In the genomic region with DNA sequence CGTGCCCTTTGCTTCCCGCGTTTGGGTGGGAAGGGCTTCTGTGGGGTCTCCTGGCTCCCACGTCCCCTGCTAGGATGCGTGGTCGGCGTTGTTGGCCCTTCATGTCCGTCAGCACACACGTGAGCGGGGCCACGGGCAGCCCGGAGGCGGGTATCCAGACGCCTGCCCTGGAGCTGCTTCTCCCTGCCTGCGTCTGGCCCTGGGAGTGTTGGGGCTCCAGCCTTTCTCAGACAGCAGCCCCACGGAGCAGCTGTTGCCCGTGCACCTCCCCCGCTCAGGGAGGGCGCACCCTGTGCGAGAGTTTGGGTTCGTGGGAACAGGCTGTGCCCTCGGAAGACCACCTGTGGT, we compare ENCODE assay signal across 21 cellular contexts. TPM values are rescaled to one million over a fixed set of nuclear protein-coding genes. Genes with fewer than 3 reads are reported as not detected.
A peak's percentile ranks its signal among the peaks of the same experiment; 100 is the strongest.
DNase-seq lines count a peak whose midpoint lies in the region; ATAC-seq, FAIRE-seq and TF ChIP-seq lines count a peak whose summit lies in the region.
"Had no signal": no experiment of that assay in that cellular context is flagged by ENCODE, and none has a peak within 500 bp of the region (broad histone marks: within the 10 kb centered on the region; RNA-seq: fewer than 3 reads in every experiment).

No MANE protein-coding gene starts in this region.

- no peak overlapping the region for H2BK20ac ChIP-seq in H1 (ENCODE audit: low read length)

- TF ChIP-seq POLR2A in H1 (IDR thresholded peaks at IDR 0.05; ENCODE audit: control extremely low read depth in 1 of 2, low read depth in 2 of 2, low read length in 2 of 2) = no peak
- no peak for TF ChIP-seq POLR2A in uterus (IDR thresholded peaks at IDR 0.05)

- no peak for TF ChIP-seq RAD21 in H1 (IDR thresholded peaks at IDR 0.05 in 1 of 2, conservative IDR thresholded peaks at IDR 0.05 in 1 of 2; ENCODE audit: low read depth in 2 of 2, low read length in 2 of 2)

- H4K5ac ChIP-seq in H1 (ENCODE audit: insufficient read length, low read depth, low read length) = no peak overlapping the region

- ATAC-seq in Right ventricle myocardium superior (ENCODE audit: poor library complexity) (no peak), GM18870 (IDR thresholded peaks at IDR 0.05; ENCODE audit: unreplicated experiment) (no peak)

- H3K4me1 ChIP-seq in cardiac muscle cell (ENCODE audit: low read depth) (peaks cover 4% of the 10 kb centered on the region), H1 (replicated peaks in 1 of 4; ENCODE audit: control insufficient read depth in 3 of 4, insufficient read depth in 4 of 4, low read length in 3 of 4) (peaks cover 2 to 9% (median 4%) of the 10 kb centered on the region in 4 experiments; a peak in 4 of 7 replicates), rectal smooth muscle tissue (ENCODE audit: control insufficient read depth, insufficient read depth, low read length) (peaks cover 10% of the 10 kb centered on the region), uterus (peaks cover 6 to 16% of the 10 kb centered on the region in 2 donors)

- H3K79me2 ChIP-seq in H1 (ENCODE audit: control insufficient read depth in 1 of 2, insufficient read depth in 2 of 2, low read length in 2 of 2) = peaks cover 14 to 84% of the 10 kb centered on the region in 2 experiments

- no peak overlapping the region for H3K56ac ChIP-seq in H1 (replicated peaks; ENCODE audit: insufficient read length, low read depth, low read length)

- H4K8ac ChIP-seq in H1 (ENCODE audit: extremely low read depth, insufficient read depth, low read length) = peak overlapping the region; percentile 45; the same call in 1 of the 2 replicates

- no peak overlapping the region for H3K14ac ChIP-seq in H1 (ENCODE audit: insufficient read length)

- H4K91ac ChIP-seq in H1 (replicated peaks; ENCODE audit: insufficient read length, low read length) = no peak overlapping the region

- no peak overlapping the region for H2BK120ac ChIP-seq in H1 (replicated peaks; ENCODE audit: low read depth, low read length)

- FAIRE-seq in H1 (lab: Jason Lieb, UNC) = no peak

- H2AK5ac ChIP-seq in H1 (ENCODE audit: low read depth, low read length) = no peak overlapping the region

- no peak overlapping the region for H3K4me3 ChIP-seq in cardiac muscle cell
- no peak overlapping the region for H3K4me3 ChIP-seq in H1 (ENCODE audit: extremely low read depth in 1 of 4, insufficient read depth in 2 of 4, low read depth in 3 of 4, low read length in 4 of 4)
- no peak overlapping the region for H3K4me3 ChIP-seq in rectal smooth muscle tissue (ENCODE audit: low read length)
- H3K4me3 ChIP-seq in uterus = no peak overlapping the region
- H3K4me3 ChIP-seq: MG63 had no signal

- intact Hi-C loops in Right ventricle myocardium superior (cut with DNase I) (no loop called here), uterus (cut with DNase I; ENCODE audit: low total_unique reads) (no loop called here)

- no peak overlapping the region for H3K18ac ChIP-seq in H1 (ENCODE audit: extremely low read depth, low read length)

- CTCF ChIA-PET in H1 (lab: Charles Lee; ENCODE audit: partially characterized antibody) = interaction anchor here (0.6 to 1.9 kb wide), 8 partner anchors 9 to 102 kb away, joined by 3 to 8 read pairs (median 4); no protein-coding TSS in a partner anchor

- no peak overlapping the region for H3K9ac ChIP-seq in H1 (replicated peaks in 1 of 4; ENCODE audit: extremely low read depth in 1 of 4, low read depth in 3 of 4, low read length in 3 of 4)
- no peak overlapping the region for H3K9ac ChIP-seq in rectal smooth muscle tissue (ENCODE audit: low read length)

- no peak for TF ChIP-seq EP300 in H1 (IDR thresholded peaks at IDR 0.05; ENCODE audit: borderline replicate concordance in 1 of 2, low read depth in 2 of 2, low read length in 2 of 2)

- H2BK15ac ChIP-seq in H1 (ENCODE audit: low read length) = no peak overlapping the region

- no peaks in the 10 kb centered on the region for H3K23me2 ChIP-seq in H1 (ENCODE audit: low read depth, low read length)

- H3K23ac ChIP-seq in H1 (ENCODE audit: insufficient read length) = no peak overlapping the region

- H3K27ac ChIP-seq in cardiac muscle cell (peak overlapping the region; percentile 28), H1 (ENCODE audit: low read depth, low read length) (no peak overlapping the region), rectal smooth muscle tissue (ENCODE audit: low read depth, low read length) (peak overlapping the region; percentile 63), uterus (peak overlapping the region; percentile 3 to 24)
- H3K27ac ChIP-seq: HL-60 had no signal

- H2BK5ac ChIP-seq in H1 (ENCODE audit: low read depth, low read length) = no peak overlapping the region

- H3K27me3 ChIP-seq in cardiac muscle cell = no peaks in the 10 kb centered on the region
- H3K27me3 ChIP-seq in H1 (replicated peaks in 1 of 4; ENCODE audit: control insufficient read depth in 3 of 4, extremely low read depth in 1 of 4, insufficient read depth in 3 of 4, low read length in 3 of 4) = no peaks in the 10 kb centered on the region
- no peaks in the 10 kb centered on the region for H3K27me3 ChIP-seq in rectal smooth muscle tissue (ENCODE audit: control insufficient read depth, insufficient read depth, low read length)
- no peaks in the 10 kb centered on the region for H3K27me3 ChIP-seq in uterus
- H3K27me3 ChIP-seq: MG63 had no signal

- DNase-seq in cardiac muscle cell (ENCODE audit: low read depth in 1 of 2, low spot score in 1 of 2) (no peak), Right ventricle myocardium superior (no peak), H1 (ENCODE audit: low read depth in 1 of 2, low spot score in 2 of 2) (no peak), uterus (no peak), putamen (ENCODE audit: low spot score) (no peak), NCI-H748 (lab: John Stamatoyannopoulos, UW; ENCODE audit: unreplicated experiment) (no peak)
- DNase-seq: AML-193, DMS79 treated with DMSO at 0.1 percent for 48 hours, H7, IMR-90, Kasumi-1, MG63, NCI-H1092 treated with DMSO at 0.1 percent for 48 hours, NCI-H146, NCI-H2081, NCI-H82 had no signal

- H2AFZ ChIP-seq in H1 (ENCODE audit: low read length) = no peak overlapping the region

- H3K36me3 ChIP-seq in cardiac muscle cell = peaks cover 27% of the 10 kb centered on the region
- peaks cover 35 to 92% (median 66%) of the 10 kb centered on the region in 4 experiments for H3K36me3 ChIP-seq in H1 (ENCODE audit: control insufficient read depth in 2 of 4, insufficient read depth in 4 of 4, low read length in 3 of 4)
- H3K36me3 ChIP-seq in rectal smooth muscle tissue (ENCODE audit: control insufficient read depth, insufficient read depth, low read length) = peaks cover 42% of the 10 kb centered on the region
- H3K36me3 ChIP-seq in uterus = no peaks in the 10 kb centered on the region

- POLR2A ChIA-PET in H1 (lab: Charles Lee; ENCODE audit: partially characterized antibody) = interaction anchor here (0.7 to 2.6 kb wide), 8 partner anchors 9 to 45 kb away, joined by 3 to 12 read pairs (median 4); no protein-coding TSS in a partner anchor

- H4K20me1 ChIP-seq in H1 (replicated peaks in 1 of 2; ENCODE audit: control insufficient read depth in 1 of 2, insufficient read depth in 2 of 2, low read length in 2 of 2) = peaks cover 49 to 57% of the 10 kb centered on the region in 2 experiments

- H3K79me1 ChIP-seq in H1 (ENCODE audit: low read depth, low read length) = peaks cover 26% of the 10 kb centered on the region

- H2BK12ac ChIP-seq in H1 (ENCODE audit: low read depth, low read length) = no peak overlapping the region

- WGBS in H1 (ENCODE audit: extremely low coverage in 1 of 2, insufficient coverage in 1 of 2, insufficient read length in 1 of 2, insufficient replicate concordance in 2 of 2, low coverage in 1 of 2, low lambda C conversion rate in 2 of 2, missing lambda C conversion rate in 1 of 2), 2 experiments = 93% methylated on average over 21 of the region's 22 CpGs; no CpG with 5 or more reads in 1 of the 2 experiments

- no peak overlapping the region for H3K4ac ChIP-seq in H1 (replicated peaks; ENCODE audit: insufficient read length, low read depth, low read length)

- H3K4me2 ChIP-seq in H1 (ENCODE audit: insufficient read depth in 1 of 2, low read depth in 2 of 2, low read length in 2 of 2) = no peak overlapping the region

- TF ChIP-seq CTCF in cardiac muscle cell (IDR thresholded peaks at IDR 0.05; ENCODE audit: low read depth, low read length) = no peak
- no peak for TF ChIP-seq CTCF in H1 (IDR thresholded peaks at IDR 0.05; ENCODE audit: control extremely low read depth in 1 of 3, insufficient read depth in 1 of 3, low read depth in 1 of 3, low read length in 3 of 3)
- no peak for TF ChIP-seq CTCF in uterus (IDR thresholded peaks at IDR 0.05)

- H3K9me3 ChIP-seq in cardiac muscle cell (ENCODE audit: low read depth) = no peaks in the 10 kb centered on the region
- no peaks in the 10 kb centered on the region for H3K9me3 ChIP-seq in H1 (ENCODE audit: insufficient read depth in 2 of 2, low read depth in 1 of 2, low read length in 1 of 2)
- no peaks in the 10 kb centered on the region for H3K9me3 ChIP-seq in uterus
- H3K9me3 ChIP-seq: MG63 had no signal

RNA-seq across cellular contexts. Expression of a gene that starts 14.5 kb away (rescaled TPM):
- 103 and 112 TPM in 2 replicates for total RNA-seq in cardiac muscle cell
- 41.8 and 43.0 TPM in 2 replicates for polyA plus RNA-seq in cardiac muscle cell
- total RNA-seq in Right ventricle myocardium superior = 82.9 TPM
- total RNA-seq in H1 (2021; fragmentation: NEBNext Ultra II Directional; extraction: Animal tissue kit (Norgen Biotek cat#: 25700)) = 341 and 343 TPM in 2 replicates
- polyA plus RNA-seq in H1 (2011; rRNA removed) = 79.6 and 139 TPM in 2 replicates
- 146 TPM for polyA plus RNA-seq in H1 (2011; cell fraction: cytosol; rRNA removed)
- 154 TPM for polyA plus RNA-seq in H1 (2011; cell fraction: nucleus; rRNA removed)
- 141 to 222 TPM (median 192 TPM) in 4 replicates for polyA plus RNA-seq in H1 (2012, experiment 1 of 2)
- polyA plus RNA-seq in H1 (2012, experiment 2 of 2) = 169 TPM
- 192 TPM for polyA plus RNA-seq in H1 (2013, experiment 1 of 2)
- polyA plus RNA-seq in H1 (2013, experiment 2 of 2) = 197 TPM
- polyA minus RNA-seq in H1 (2011; rRNA and poly(A)+ RNA removed) = 44.1 and 52.1 TPM in 2 replicates
- polyA minus RNA-seq in H1 (2011; cell fraction: cytosol; rRNA and poly(A)+ RNA removed) = 81.1 TPM
- 59.0 TPM for polyA minus RNA-seq in H1 (2011; cell fraction: nucleus; rRNA and poly(A)+ RNA removed)
- total RNA-seq in uterus = 100 to 1,000 TPM in 1 of 4 donors, 10 to 100 TPM in 1, 1 to 10 TPM in 2; 1.2 to 102 (median 23.8) TPM

RNA-seq across cellular contexts. Expression of a gene that starts 16.3 kb away (rescaled TPM):
- total RNA-seq in cardiac muscle cell (3,563 and 6,817 TPM in 2 replicates), Right ventricle myocardium superior (671 TPM), uterus (1,000 to 10,000 TPM in 3 of 4 donors, 100 to 1,000 TPM in 1; 648 to 5,728 (median 1,854) TPM)
- polyA plus RNA-seq in cardiac muscle cell (1,008 and 1,129 TPM in 2 replicates), H1 (2011; rRNA removed) (3,890 and 4,770 TPM in 2 replicates)
- total RNA-seq in H1 (2021; fragmentation: NEBNext Ultra II Directional; extraction: Animal tissue kit (Norgen Biotek cat#: 25700)) = 1,562 and 1,589 TPM in 2 replicates
- 4,361 TPM for polyA plus RNA-seq in H1 (2011; cell fraction: cytosol; rRNA removed)
- 2,705 TPM for polyA plus RNA-seq in H1 (2011; cell fraction: nucleus; rRNA removed)
- polyA plus RNA-seq in H1 (2012, experiment 1 of 2) = 2,291 to 3,052 TPM (median 2,740 TPM) in 4 replicates
- polyA plus RNA-seq in H1 (2012, experiment 2 of 2) = 8,937 TPM
- polyA plus RNA-seq in H1 (2013, experiment 1 of 2) = 2,700 TPM
- 2,703 TPM for polyA plus RNA-seq in H1 (2013, experiment 2 of 2)
- polyA minus RNA-seq in H1 (2011; rRNA and poly(A)+ RNA removed) = 313 and 344 TPM in 2 replicates
- polyA minus RNA-seq in H1 (2011; cell fraction: cytosol; rRNA and poly(A)+ RNA removed) = 991 TPM
- polyA minus RNA-seq in H1 (2011; cell fraction: nucleus; rRNA and poly(A)+ RNA removed) = 590 TPM

RNA-seq across cellular contexts. Expression of a gene that starts 20.6 kb away (rescaled TPM):
- total RNA-seq in cardiac muscle cell = 197 and 231 TPM in 2 replicates
- 180 and 231 TPM in 2 replicates for polyA plus RNA-seq in cardiac muscle cell
- 93.5 TPM for total RNA-seq in Right ventricle myocardium superior
- 17.2 TPM in 2 replicates for total RNA-seq in H1 (2021; fragmentation: NEBNext Ultra II Directional; extraction: Animal tissue kit (Norgen Biotek cat#: 25700))
- polyA plus RNA-seq in H1 (2011; rRNA removed) = 35.6 and 45.3 TPM in 2 replicates
- 29.1 TPM for polyA plus RNA-seq in H1 (2011; cell fraction: cytosol; rRNA removed)
- 28.0 TPM for polyA plus RNA-seq in H1 (2011; cell fraction: nucleus; rRNA removed)
- 12.3 to 28.3 TPM (median 23.6 TPM) in 4 replicates for polyA plus RNA-seq in H1 (2012, experiment 1 of 2)
- 21.6 TPM for polyA plus RNA-seq in H1 (2012, experiment 2 of 2)
- 17.8 TPM for polyA plus RNA-seq in H1 (2013, experiment 1 of 2)
- 16.9 TPM for polyA plus RNA-seq in H1 (2013, experiment 2 of 2)
- 9.2 and 9.5 TPM in 2 replicates for polyA minus RNA-seq in H1 (2011; rRNA and poly(A)+ RNA removed)
- polyA minus RNA-seq in H1 (2011; cell fraction: cytosol; rRNA and poly(A)+ RNA removed) = 12.3 TPM
- polyA minus RNA-seq in H1 (2011; cell fraction: nucleus; rRNA and poly(A)+ RNA removed) = 10.1 TPM
- 10 to 100 TPM in 2 of 4 donors, 1 to 10 TPM in 2; 3.3 to 14.4 (median 8.4) TPM for total RNA-seq in uterus

RNA-seq across cellular contexts. Expression of a gene that starts 28.0 kb away (rescaled TPM):
- total RNA-seq in cardiac muscle cell = 0.42 and 1.3 TPM in 2 replicates
- 0.27 and 0.94 TPM in 2 replicates for polyA plus RNA-seq in cardiac muscle cell
- 0.22 TPM for total RNA-seq in Right ventricle myocardium superior
- total RNA-seq in H1 (2021; fragmentation: NEBNext Ultra II Directional; extraction: Animal tissue kit (Norgen Biotek cat#: 25700)) = 3.7 and 4.1 TPM in 2 replicates
- 1.3 and 3.3 TPM in 2 replicates for polyA plus RNA-seq in H1 (2011; rRNA removed)
- 3.6 TPM for polyA plus RNA-seq in H1 (2011; cell fraction: cytosol; rRNA removed)
- 12.1 TPM for polyA plus RNA-seq in H1 (2011; cell fraction: nucleus; rRNA removed)
- polyA plus RNA-seq in H1 (2012, experiment 1 of 2) = 1.2 to 2.5 TPM (median 1.6 TPM) in 4 replicates
- polyA plus RNA-seq in H1 (2012, experiment 2 of 2) = 0.91 TPM
- 0.39 TPM for polyA plus RNA-seq in H1 (2013, experiment 1 of 2)
- 0.31 TPM for polyA plus RNA-seq in H1 (2013, experiment 2 of 2)
- 3.3 and 4.3 TPM in 2 replicates for polyA minus RNA-seq in H1 (2011; rRNA and poly(A)+ RNA removed)
- 7.2 TPM for polyA minus RNA-seq in H1 (2011; cell fraction: cytosol; rRNA and poly(A)+ RNA removed)
- polyA minus RNA-seq in H1 (2011; cell fraction: nucleus; rRNA and poly(A)+ RNA removed) = 16.9 TPM
- 1 to 10 TPM in 1 of 4 donors, under 1 TPM in 2, not detected in 1; 0.12 to 3.5 (median 0.77) TPM for total RNA-seq in uterus
- total RNA-seq: RPMI7951 had no signal
- polyA plus RNA-seq: CD14-positive monocyte had no signal

RNA-seq across cellular contexts. Expression of a gene that starts 38.2 kb away (rescaled TPM):
- total RNA-seq in cardiac muscle cell (264 and 266 TPM in 2 replicates), Right ventricle myocardium superior (461 TPM), uterus (10 to 100 TPM; 39.2 to 65.5 (median 42.1) TPM)
- polyA plus RNA-seq in cardiac muscle cell (455 and 472 TPM in 2 replicates), H1 (2011; rRNA removed) (309 and 372 TPM in 2 replicates)
- 78.1 and 92.7 TPM in 2 replicates for total RNA-seq in H1 (2021; fragmentation: NEBNext Ultra II Directional; extraction: Animal tissue kit (Norgen Biotek cat#: 25700))
- polyA plus RNA-seq in H1 (2011; cell fraction: cytosol; rRNA removed) = 204 TPM
- 149 TPM for polyA plus RNA-seq in H1 (2011; cell fraction: nucleus; rRNA removed)
- polyA plus RNA-seq in H1 (2012, experiment 1 of 2) = 58.9 to 109 TPM (median 96.7 TPM) in 4 replicates
- 87.9 TPM for polyA plus RNA-seq in H1 (2012, experiment 2 of 2)
- 55.6 TPM for polyA plus RNA-seq in H1 (2013, experiment 1 of 2)
- polyA plus RNA-seq in H1 (2013, experiment 2 of 2) = 56.3 TPM
- 33.3 and 46.7 TPM in 2 replicates for polyA minus RNA-seq in H1 (2011; rRNA and poly(A)+ RNA removed)
- polyA minus RNA-seq in H1 (2011; cell fraction: cytosol; rRNA and poly(A)+ RNA removed) = 97.7 TPM
- polyA minus RNA-seq in H1 (2011; cell fraction: nucleus; rRNA and poly(A)+ RNA removed) = 34.6 TPM
